Comparison of ENCODE assay signal across 8 cellular contexts in the genomic region with DNA sequence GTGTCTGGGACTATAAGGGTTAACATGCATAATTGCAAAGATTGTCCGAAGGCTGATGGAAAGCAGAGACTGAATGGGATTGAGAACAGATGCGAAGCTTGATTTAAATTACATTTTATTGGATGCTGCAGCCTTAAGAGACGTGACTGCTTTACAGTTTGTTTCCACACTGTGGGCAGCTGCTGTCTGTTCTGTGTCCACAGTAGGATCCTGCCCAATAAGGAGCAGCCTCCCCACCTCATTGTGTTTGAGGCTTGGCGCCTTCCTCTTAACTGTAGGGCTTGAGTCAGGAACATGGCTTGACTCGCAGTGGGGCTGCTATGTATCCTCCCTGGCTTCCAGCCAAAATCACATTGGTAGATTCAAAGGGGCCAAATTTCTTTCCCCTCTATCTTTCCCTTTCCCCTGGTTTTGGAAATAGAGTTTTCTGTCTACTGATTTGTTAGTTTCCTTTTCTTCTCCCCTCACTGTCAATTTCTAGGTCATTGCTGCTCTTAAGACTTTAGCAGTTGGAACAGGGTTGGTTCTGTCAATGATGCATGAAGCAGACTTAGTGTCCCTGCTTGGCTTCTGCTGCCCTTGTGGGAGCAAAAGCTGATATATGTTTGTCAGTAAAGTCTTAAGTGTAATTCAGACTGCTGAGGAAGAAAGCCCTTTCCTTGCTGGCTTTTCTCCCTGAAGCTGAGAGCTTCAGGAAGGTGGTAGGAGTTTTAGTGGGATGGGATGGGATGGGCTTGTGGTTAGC. TPM values are rescaled to one million over a fixed set of nuclear protein-coding genes. Genes with fewer than 3 reads are reported as not detected.
DNase-seq lines count a peak whose midpoint lies in the region; ATAC-seq and TF ChIP-seq lines count a peak whose summit lies in the region.

No MANE protein-coding gene starts in this region.

- H3K36me3 ChIP-seq in SK-N-SH (replicated peaks in 1 of 2; ENCODE audit: control insufficient read depth in 1 of 2, insufficient read depth in 2 of 2, low read length in 1 of 2): peaks cover 4 to 12% of the 10 kb centered on the region in 2 experiments
- peaks cover 0 to 20% (median 0%) of the 10 kb centered on the region in 9 donors for H3K36me3 ChIP-seq in heart right ventricle
- no peaks in the 10 kb centered on the region for H3K36me3 ChIP-seq in subcutaneous abdominal adipose tissue (ENCODE audit: control insufficient read depth in 5 of 5, insufficient read depth in 5 of 5, low read length in 5 of 5)

- peak overlapping the region; percentile 65 for H3K4me2 ChIP-seq in SK-N-SH

- H2AFZ ChIP-seq in SK-N-SH (ENCODE audit: low read depth): no peak overlapping the region

- TF ChIP-seq CTCF in SK-N-SH (IDR thresholded peaks at IDR 0.05) (no peak), heart right ventricle (IDR thresholded peaks at IDR 0.05) (no peak)

- peak overlapping the region; percentile 82 to 99 for H3K27ac ChIP-seq in SK-N-SH (ENCODE audit: low read depth in 2 of 2, low read length in 1 of 2)
- peak overlapping the region in 7 of 10 donors; percentile 14 to 76 (median 41) for H3K27ac ChIP-seq in heart right ventricle
- peak overlapping the region; percentile 31 for H3K27ac ChIP-seq in subcutaneous abdominal adipose tissue (ENCODE audit: low read depth, low read length)

- H3K9me3 ChIP-seq in SK-N-SH (no peaks in the 10 kb centered on the region), heart right ventricle (no peaks in the 10 kb centered on the region), subcutaneous abdominal adipose tissue (ENCODE audit: control insufficient read depth in 5 of 5, low read length in 5 of 5) (no peaks in the 10 kb centered on the region)

- POLR2A ChIA-PET in SK-N-SH (lab: Yijun Ruan, JAX): interaction anchor here (0.5 to 2.5 kb wide), 8 partner anchors 14 to 285 kb away, joined by 3 to 12 read pairs (median 4); no protein-coding TSS in a partner anchor

- H4K20me1 ChIP-seq in SK-N-SH (ENCODE audit: insufficient read depth): no peaks in the 10 kb centered on the region

- H3K9me2 ChIP-seq in SK-N-SH: no peaks in the 10 kb centered on the region

- DNase-seq in NCI-H345 (lab: John Stamatoyannopoulos, UW) (peak; percentile 47), NCI-H345 treated with DMSO at 0.1 percent for 48 hours (lab: John Stamatoyannopoulos, UW; ENCODE audit: unreplicated experiment) (no peak), SK-N-SH (peak; percentile 56), heart right ventricle (no peak), RKO (ENCODE audit: low spot score) (no peak)
- DNase-seq in activated CD8-positive, alpha-beta memory T cell treated with anti-CD3 and anti-CD28 coated beads for 24 hours: no peak
- no peak for DNase-seq in stimulated activated CD4-positive, alpha-beta T cell treated with anti-CD3 and anti-CD28 coated beads, Interleukin-12 subunit alpha, Interleukin-12 subunit beta, amount 100 ng/mL, for 4 hours

- H3F3A ChIP-seq in SK-N-SH (replicated peaks; ENCODE audit: insufficient read depth): peaks cover 47% of the 10 kb centered on the region

- peak; percentile 48 to 73 (median 63) for ATAC-seq in heart right ventricle

- TF ChIP-seq RAD21 in SK-N-SH (IDR thresholded peaks at IDR 0.05; ENCODE audit: low read length): peak; percentile 31; the same call in 1 of the 2 replicates

- peak; percentile 79 to 99; a peak in 3 of 4 replicates for TF ChIP-seq EP300 in SK-N-SH (IDR thresholded peaks at IDR 0.05; ENCODE audit: borderline replicate concordance in 1 of 2, low read depth in 1 of 2, low read length in 1 of 2)

- H3K4me3 ChIP-seq in SK-N-SH (ENCODE audit: low read depth in 2 of 2, low read length in 1 of 2) (no peak overlapping the region), heart right ventricle (no peak overlapping the region), subcutaneous abdominal adipose tissue (ENCODE audit: low read depth in 1 of 5, low read length in 5 of 5) (no peak overlapping the region)

- H3K4me1 ChIP-seq in SK-N-SH (ENCODE audit: control insufficient read depth in 1 of 2, insufficient read depth in 2 of 2, low read depth in 1 of 2, low read length in 1 of 2) (peaks cover 50 to 59% of the 10 kb centered on the region in 2 experiments), heart right ventricle (peaks cover 7 to 70% (median 51%) of the 10 kb centered on the region in 9 donors), subcutaneous abdominal adipose tissue (ENCODE audit: control insufficient read depth in 5 of 5, insufficient read depth in 5 of 5, low read length in 5 of 5) (peaks cover 25 to 49% (median 47%) of the 10 kb centered on the region in 5 donors)

- CTCF ChIA-PET in SK-N-SH (lab: Yijun Ruan, JAX): interaction anchor here (0.8 to 36.0 kb wide), 27 partner anchors 10 to 288 kb away, joined by 3 to 1706 read pairs (median 6); a partner anchor contains a TSS

- peaks cover 9% of the 10 kb centered on the region; the same call in 1 of the 2 replicates for H3K79me2 ChIP-seq in SK-N-SH (ENCODE audit: insufficient read depth)

- H3K9ac ChIP-seq in SK-N-SH (peak overlapping the region; percentile 29; the same call in 1 of the 2 replicates), subcutaneous abdominal adipose tissue (ENCODE audit: low read length in 5 of 5) (peak overlapping the region in 1 of 5 donors; percentile 10)

- H3K27me3 ChIP-seq in SK-N-SH (ENCODE audit: insufficient read depth) (no peaks in the 10 kb centered on the region), heart right ventricle (no peaks in the 10 kb centered on the region), subcutaneous abdominal adipose tissue (ENCODE audit: control insufficient read depth in 5 of 5, insufficient read depth in 4 of 5, low read length in 5 of 5) (no peaks in the 10 kb centered on the region)

- WGBS in SK-N-SH (ENCODE audit: low lambda C conversion rate): 27% methylated on average over 5 of the region's 5 CpGs
- WGBS in heart right ventricle, 2 donors: 39 to 44% methylated on average over 5 of the region's 5 CpGs

- intact Hi-C loops in heart right ventricle (cut with DNase I): loop anchor here (1.0 to 10.0 kb wide), 13 partner anchors 49 to 261 kb away; a partner anchor contains a TSS

TF ChIP-seq in SK-N-SH, 30 proteins besides CTCF, POLR2A, EP300 and RAD21 (continues in another document):
- no peak; the same call in 1 of the 2 replicates for TF ChIP-seq SMC3 (IDR thresholded peaks at IDR 0.05; ENCODE audit: low read depth, low read length)
- TF ChIP-seq MXI1 (IDR thresholded peaks at IDR 0.05; ENCODE audit: low read depth, low read length): peak; percentile 60
- peak; percentile 99 for TF ChIP-seq TCF12 (IDR thresholded peaks at IDR 0.05)
- no peak for TF ChIP-seq RXRA (IDR thresholded peaks at IDR 0.05; ENCODE audit: borderline replicate concordance, low read depth)
- TF ChIP-seq TAF1 (IDR thresholded peaks at IDR 0.05; ENCODE audit: borderline replicate concordance, low read depth, low read length): no peak
- TF ChIP-seq SIN3A (IDR thresholded peaks at IDR 0.05; ENCODE audit: borderline replicate concordance, low read depth, low read length): peak; percentile 84
- TF ChIP-seq, protein P1, sequence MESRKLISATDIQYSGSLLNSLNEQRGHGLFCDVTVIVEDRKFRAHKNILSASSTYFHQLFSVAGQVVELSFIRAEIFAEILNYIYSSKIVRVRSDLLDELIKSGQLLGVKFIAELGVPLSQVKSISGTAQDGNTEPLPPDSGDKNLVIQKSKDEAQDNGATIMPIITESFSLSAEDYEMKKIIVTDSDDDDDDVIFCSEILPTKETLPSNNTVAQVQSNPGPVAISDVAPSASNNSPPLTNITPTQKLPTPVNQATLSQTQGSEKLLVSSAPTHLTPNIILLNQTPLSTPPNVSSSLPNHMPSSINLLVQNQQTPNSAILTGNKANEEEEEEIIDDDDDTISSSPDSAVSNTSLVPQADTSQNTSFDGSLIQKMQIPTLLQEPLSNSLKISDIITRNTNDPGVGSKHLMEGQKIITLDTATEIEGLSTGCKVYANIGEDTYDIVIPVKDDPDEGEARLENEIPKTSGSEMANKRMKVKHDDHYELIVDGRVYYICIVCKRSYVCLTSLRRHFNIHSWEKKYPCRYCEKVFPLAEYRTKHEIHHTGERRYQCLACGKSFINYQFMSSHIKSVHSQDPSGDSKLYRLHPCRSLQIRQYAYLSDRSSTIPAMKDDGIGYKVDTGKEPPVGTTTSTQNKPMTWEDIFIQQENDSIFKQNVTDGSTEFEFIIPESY (IDR thresholded peaks at IDR 0.05; ENCODE audit: borderline replicate concordance, low read depth): no peak
- TF ChIP-seq POLR2AphosphoS5 (IDR thresholded peaks at IDR 0.05; ENCODE audit: low read depth, low read length): peak; percentile 94
- TF ChIP-seq, protein P2, sequence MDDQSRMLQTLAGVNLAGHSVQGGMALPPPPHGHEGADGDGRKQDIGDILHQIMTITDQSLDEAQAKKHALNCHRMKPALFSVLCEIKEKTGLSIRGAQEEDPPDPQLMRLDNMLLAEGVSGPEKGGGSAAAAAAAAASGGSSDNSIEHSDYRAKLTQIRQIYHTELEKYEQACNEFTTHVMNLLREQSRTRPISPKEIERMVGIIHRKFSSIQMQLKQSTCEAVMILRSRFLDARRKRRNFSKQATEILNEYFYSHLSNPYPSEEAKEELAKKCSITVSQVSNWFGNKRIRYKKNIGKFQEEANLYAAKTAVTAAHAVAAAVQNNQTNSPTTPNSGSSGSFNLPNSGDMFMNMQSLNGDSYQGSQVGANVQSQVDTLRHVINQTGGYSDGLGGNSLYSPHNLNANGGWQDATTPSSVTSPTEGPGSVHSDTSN (IDR thresholded peaks at IDR 0.05): peak; percentile 95
- TF ChIP-seq NFIC (IDR thresholded peaks at IDR 0.05; ENCODE audit: borderline replicate concordance): peak; percentile 87
- peak; percentile 95 for TF ChIP-seq FOXJ3 (CRISPR knock-in tag; IDR thresholded peaks at IDR 0.05)
- peak; percentile 78 for TF ChIP-seq RCOR1 (IDR thresholded peaks at IDR 0.05; ENCODE audit: low read length)
- TF ChIP-seq GABPA (IDR thresholded peaks at IDR 0.05; ENCODE audit: low read depth): no peak; the same call in 1 of the 2 replicates
- TF ChIP-seq TEAD4 (IDR thresholded peaks at IDR 0.05; ENCODE audit: borderline replicate concordance, insufficient read depth): peak; percentile 38; the same call in 1 of the 2 replicates

RNA-seq across cellular contexts. Expression of a gene that starts 5.1 kb away (rescaled TPM):
- polyA plus RNA-seq in SK-N-SH (2012; rRNA removed) (8.9 and 13.3 TPM in 2 replicates), heart right ventricle (10 to 100 TPM; 19.0 to 20.8 TPM)
- 6.9 and 9.6 TPM in 2 replicates for polyA plus RNA-seq in SK-N-SH (2012; cell fraction: cytosol; rRNA removed)
- 13.2 and 15.0 TPM in 2 replicates for polyA plus RNA-seq in SK-N-SH (2012; cell fraction: nucleus; rRNA removed)
- total RNA-seq in heart right ventricle: 10 to 100 TPM; 11.2 to 34.0 (median 18.3) TPM

RNA-seq across cellular contexts. Expression of a gene that starts 16.2 kb away (rescaled TPM):
- polyA plus RNA-seq in SK-N-SH (2012; rRNA removed) (12.7 and 12.8 TPM in 2 replicates), heart right ventricle (1 to 10 TPM in 1 of 2 donors, under 1 TPM in 1; 0.66 to 1.8 TPM)
- 15.2 and 16.8 TPM in 2 replicates for polyA plus RNA-seq in SK-N-SH (2012; cell fraction: cytosol; rRNA removed)
- polyA plus RNA-seq in SK-N-SH (2012; cell fraction: nucleus; rRNA removed): 8.3 and 11.7 TPM in 2 replicates
- 1 to 10 TPM in 4 of 10 donors, under 1 TPM in 6; 0.49 to 3.0 (median 0.86) TPM for total RNA-seq in heart right ventricle

Comparison
In these comparisons a context has a peak if more than half of its experiments do, and no peak if none do; other contexts are left out.
1. DNase-seq: peak in NCI-H345 (single experiment) and SK-N-SH (single experiment); none in NCI-H345 treated with DMSO at 0.1 percent for 48 hours (single experiment), heart right ventricle (0 of 2), RKO (single experiment), activated CD8-positive, alpha-beta memory T cell treated with anti-CD3 and anti-CD28 coated beads for 24 hours (single experiment) and stimulated activated CD4-positive, alpha-beta T cell treated with anti-CD3 and anti-CD28 coated beads, Interleukin-12 subunit alpha, Interleukin-12 subunit beta, amount 100 ng/mL, for 4 hours (single experiment).
2. H3K27ac ChIP-seq: peak in every context shown above with its lines; median percentile 90 in SK-N-SH; 41 in heart right ventricle; 31 in subcutaneous abdominal adipose tissue.